24 cellular contexts compared by ENCODE assay signal in the genomic region with DNA sequence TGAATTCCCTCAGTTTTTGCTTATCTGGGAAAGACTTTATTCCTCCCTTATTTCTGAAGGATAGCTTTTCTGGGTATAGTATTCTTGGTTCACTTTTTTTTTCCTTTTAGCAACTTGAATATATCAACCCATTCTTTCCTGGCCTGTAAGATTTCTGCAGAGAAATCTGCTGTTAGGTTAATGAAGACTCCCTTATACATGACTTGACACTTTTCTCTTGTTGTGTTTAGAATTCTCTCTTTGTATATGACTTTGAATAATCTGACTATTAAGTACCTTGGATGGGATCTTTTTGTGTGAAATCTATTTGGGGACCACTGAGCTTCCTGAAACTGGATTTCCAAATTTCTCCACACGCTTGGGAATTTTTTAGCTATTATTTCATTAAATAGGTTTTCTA. TPM values are rescaled to one million over a fixed set of nuclear protein-coding genes. Genes with fewer than 3 reads are reported as not detected.
DNase-seq lines count a peak whose midpoint lies in the region; ATAC-seq, FAIRE-seq and TF ChIP-seq lines count a peak whose summit lies in the region.
"Had no signal": no experiment of that assay in that cellular context is flagged by ENCODE, and none has a peak within 500 bp of the region (broad histone marks: within the 10 kb centered on the region; RNA-seq: fewer than 3 reads in every experiment).

No MANE protein-coding gene starts in this region.

- H3K4me3 ChIP-seq in A549 (no peak overlapping the region), HEK293 (ENCODE audit: low read depth, low read length) (no peak overlapping the region), Karpas-422 (ENCODE audit: low read length) (no peak overlapping the region), endodermal cell (ENCODE audit: low read length) (peak overlapping the region; percentile 50), MM.1S (ENCODE audit: low read length) (no peak overlapping the region), body of pancreas (no peak overlapping the region)

- intact Hi-C loops in body of pancreas (cut with DNase I), result no loop called here

- WGBS in A549 (ENCODE audit: missing lambda C conversion rate), result 91% methylated on average over 1 of the region's 1 CpG
- 100% methylated on average over 1 of the region's 1 CpG; no CpG with 5 or more reads in 1 of the 2 experiments for WGBS in endodermal cell (ENCODE audit: insufficient coverage in 1 of 2, insufficient read length in 1 of 2), 2 experiments
- WGBS in body of pancreas, 2 donors, result 96 to 100% methylated on average over 1 of the region's 1 CpG

- H3K9ac ChIP-seq in Karpas-422 (ENCODE audit: low read length), result no peak overlapping the region
- no peak overlapping the region for H3K9ac ChIP-seq in endodermal cell (ENCODE audit: extremely low read depth, low read length, poor library complexity, severe bottlenecking)
- H3K9ac ChIP-seq in MM.1S (ENCODE audit: low read length), result no peak overlapping the region
- H3K9ac ChIP-seq: BLaER1 treated with 17β-estradiol and CSF1 and Interleukin-3, amounts not matched to agents 10 nM and 100 nM had no signal

- POLR2A ChIA-PET in A549 (lab: Yijun Ruan, JAX) (no interaction called here), HEK293 (lab: Yijun Ruan, JAX) (no interaction called here)

- peaks cover 28% of the 10 kb centered on the region for H3K9me3 Mint-ChIP-seq in endodermal cell

- H3K27ac Mint-ChIP-seq in endodermal cell, result no peak overlapping the region
- H3K27ac Mint-ChIP-seq: B cell; CD4-positive, alpha-beta T cell; CD8-positive, alpha-beta T cell had no signal

- no peak for TF ChIP-seq EP300 in A549 (IDR thresholded peaks at IDR 0.05)

- H3K36me3 ChIP-seq in HEK293 (ENCODE audit: control insufficient read depth in 2 of 2, insufficient read depth in 1 of 2, low read length in 2 of 2) (no peaks in the 10 kb centered on the region), Karpas-422 (ENCODE audit: insufficient read depth, low read length) (peaks cover 52% of the 10 kb centered on the region), endodermal cell (ENCODE audit: control insufficient read depth, insufficient read depth, low read length) (peaks cover 5% of the 10 kb centered on the region), MM.1S (replicated peaks; ENCODE audit: insufficient read depth, low read length) (no peaks in the 10 kb centered on the region), body of pancreas (replicated peaks in 1 of 2; ENCODE audit: insufficient read depth in 1 of 2, low read depth in 2 of 2) (no peaks in the 10 kb centered on the region)

- H3K9me3 ChIP-seq in A549, result peaks cover 9% of the 10 kb centered on the region; the same call in 1 of the 3 replicates
- no peaks in the 10 kb centered on the region for H3K9me3 ChIP-seq in HEK293 (ENCODE audit: control insufficient read depth, insufficient read depth, low read depth, low read length)
- no peaks in the 10 kb centered on the region for H3K9me3 ChIP-seq in Karpas-422 (ENCODE audit: low read length)
- peaks cover 21% of the 10 kb centered on the region for H3K9me3 ChIP-seq in endodermal cell (ENCODE audit: control insufficient read depth, low read length)
- no peaks in the 10 kb centered on the region for H3K9me3 ChIP-seq in MM.1S (replicated peaks; ENCODE audit: insufficient read depth, low read length)
- H3K9me3 ChIP-seq in body of pancreas, result no peaks in the 10 kb centered on the region
- H3K9me3 ChIP-seq: Caco-2 had no signal

- no peaks in the 10 kb centered on the region for H3K27me3 ChIP-seq in Karpas-422 (ENCODE audit: low read length)
- H3K27me3 ChIP-seq in endodermal cell (ENCODE audit: control insufficient read depth, insufficient read depth, low read length, poor library complexity, severe bottlenecking), result no peaks in the 10 kb centered on the region
- H3K27me3 ChIP-seq in MM.1S (replicated peaks; ENCODE audit: insufficient read depth, low read length), result no peaks in the 10 kb centered on the region
- no peaks in the 10 kb centered on the region for H3K27me3 ChIP-seq in body of pancreas
- H3K27me3 ChIP-seq: BLaER1 treated with 17β-estradiol and CSF1 and Interleukin-3, amounts not matched to agents 10 nM and 100 nM had no signal

- H3K4me2 ChIP-seq in A549 (no peak overlapping the region), Karpas-422 (ENCODE audit: low read depth, low read length, poor library complexity, severe bottlenecking) (no peak overlapping the region), MM.1S (ENCODE audit: low read depth, low read length) (no peak overlapping the region)
- H3K4me2 ChIP-seq: BLaER1 treated with 17β-estradiol and CSF1 and Interleukin-3, amounts not matched to agents 10 nM and 100 nM had no signal

- no peak for TF ChIP-seq POLR2A in A549 (IDR thresholded peaks at IDR 0.05; ENCODE audit: low read length)
- no peak for TF ChIP-seq POLR2A in body of pancreas (IDR thresholded peaks at IDR 0.05)

- H3K27me3 Mint-ChIP-seq in endodermal cell (ENCODE audit: insufficient read depth), result no peaks in the 10 kb centered on the region
- H3K27me3 Mint-ChIP-seq: B cell; CD4-positive, alpha-beta T cell had no signal

- no peak for ATAC-seq in A549
- no peak for ATAC-seq in HG02852 (IDR thresholded peaks at IDR 0.05; ENCODE audit: unreplicated experiment)
- ATAC-seq in body of pancreas, result no peak
- ATAC-seq: CD8-positive, alpha-beta T cell had no signal

- H3F3A ChIP-seq in MM.1S (ENCODE audit: insufficient read depth, low read length), result no peaks in the 10 kb centered on the region

- H3K4me1 Mint-ChIP-seq in endodermal cell, result peaks cover 2% of the 10 kb centered on the region
- H3K4me1 Mint-ChIP-seq: B cell had no signal

- H2AFZ ChIP-seq in Karpas-422 (ENCODE audit: low read length) (no peak overlapping the region), MM.1S (ENCODE audit: low read length) (no peak overlapping the region)

- H3K9me2 ChIP-seq in Karpas-422 (replicated peaks; ENCODE audit: insufficient read depth, low read length), result no peaks in the 10 kb centered on the region
- no peaks in the 10 kb centered on the region for H3K9me2 ChIP-seq in MM.1S (replicated peaks; ENCODE audit: insufficient read depth, low read length)

- peaks cover 12% of the 10 kb centered on the region for H3K36me3 Mint-ChIP-seq in endodermal cell (ENCODE audit: low read depth)

- CTCF ChIA-PET in A549 (lab: Yijun Ruan, JAX) (no interaction called here), HEK293 (lab: Yijun Ruan, JAX) (interaction anchor here (2.7 kb wide), 1 partner anchor 15 kb away, joined by 12 read pairs; no protein-coding TSS in a partner anchor)

- FAIRE-seq in A549 (lab: Jason Lieb, UNC), result no peak
- FAIRE-seq: A204.1, D721Med, G401.6, GM12891, GM19239 had no signal

- TF ChIP-seq RAD21 in A549 (conservative IDR thresholded peaks at IDR 0.05 in 1 of 2, IDR thresholded peaks at IDR 0.05 in 1 of 2), result no peak

- H3K79me2 ChIP-seq in Karpas-422 (ENCODE audit: low read length) (peaks cover 85% of the 10 kb centered on the region), MM.1S (ENCODE audit: low read length) (no peaks in the 10 kb centered on the region)

- 0 out of 2 replicates have a peak, but pooled peaks cover under 1% of the 10 kb centered on the region for H4K20me1 ChIP-seq in Karpas-422 (ENCODE audit: insufficient read depth, low read depth, low read length)
- H4K20me1 ChIP-seq in MM.1S (ENCODE audit: insufficient read depth, low read length), result no peaks in the 10 kb centered on the region

- DNase-seq in A549 (ENCODE audit: low read depth in 1 of 2, low spot score in 1 of 2) (no peak), Karpas-422 (no peak), endodermal cell (no peak), MM.1S (no peak), body of pancreas (no peak)
- no peak for DNase-seq in activated CD4-positive, CD25-positive, alpha-beta regulatory T cell (lab: John Stamatoyannopoulos, UW)
- DNase-seq: 8988T; AML-193; Caco-2; Calu3; CD4-positive, alpha-beta T cell; CD8-positive, alpha-beta T cell; DMS79 treated with DMSO at 0.1 percent for 48 hours; GF-D8 had no signal

- H3K27ac ChIP-seq in A549, result peak overlapping the region; percentile 6 to 75; a peak in 2 of 6 replicates
- H3K27ac ChIP-seq in HEK293 (ENCODE audit: extremely low read depth, low read depth, low read length), result no peak overlapping the region
- 0 out of 2 replicates have a peak overlapping the region, but pooled peaks have one; percentile 32 for H3K27ac ChIP-seq in Karpas-422 (ENCODE audit: low read length)
- H3K27ac ChIP-seq in endodermal cell (ENCODE audit: low read depth, low read length), result no peak overlapping the region
- no peak overlapping the region for H3K27ac ChIP-seq in MM.1S (ENCODE audit: low read length)
- H3K27ac ChIP-seq in body of pancreas, result no peak overlapping the region
- H3K27ac ChIP-seq: BLaER1 treated with 17β-estradiol and CSF1 and Interleukin-3, amounts not matched to agents 10 nM and 100 nM; C4-2B had no signal

- H3K4me1 ChIP-seq in A549, result peaks cover 47% of the 10 kb centered on the region
- H3K4me1 ChIP-seq in HEK293 (ENCODE audit: control insufficient read depth, insufficient read depth, low read length), result no peaks in the 10 kb centered on the region
- H3K4me1 ChIP-seq in Karpas-422 (ENCODE audit: low read length), result peaks cover 52% of the 10 kb centered on the region
- H3K4me1 ChIP-seq in endodermal cell (ENCODE audit: control insufficient read depth, insufficient read depth, low read length), result no peaks in the 10 kb centered on the region
- no peaks in the 10 kb centered on the region for H3K4me1 ChIP-seq in MM.1S (ENCODE audit: low read length)
- no peaks in the 10 kb centered on the region for H3K4me1 ChIP-seq in body of pancreas
- H3K4me1 ChIP-seq: Caco-2 had no signal

- no peak for TF ChIP-seq CTCF in A549 (IDR thresholded peaks at IDR 0.05)
- no peak for TF ChIP-seq CTCF in HEK293 (tag by site-specific recombination; IDR thresholded peaks at IDR 0.05)
- TF ChIP-seq CTCF in endodermal cell (conservative IDR thresholded peaks at IDR 0.05), result no peak
- TF ChIP-seq CTCF in MM.1S (IDR thresholded peaks at IDR 0.05; ENCODE audit: low read length), result no peak
- no peak for TF ChIP-seq CTCF in body of pancreas (IDR thresholded peaks at IDR 0.05)

- no peak overlapping the region for H3K4me3 Mint-ChIP-seq in endodermal cell
- H3K4me3 Mint-ChIP-seq: B cell; CD4-positive, alpha-beta T cell; CD8-positive, alpha-beta T cell had no signal

TF ChIP-seq in A549, 52 proteins besides CTCF, POLR2A, EP300 and RAD21 (continues in another document):
- no peak for TF ChIP-seq CBX8 (IDR thresholded peaks at IDR 0.05)
- peak; percentile 67 for TF ChIP-seq NFE2L2 (conservative IDR thresholded peaks at IDR 0.05; ENCODE audit: low read length)

TF ChIP-seq in HEK293, 187 proteins besides CTCF, POLR2A, EP300 and RAD21 (continues in another document):
- TF ChIP-seq ZNF830 (tag by site-specific recombination; IDR thresholded peaks at IDR 0.05; ENCODE audit: low read depth), result no peak

RNA-seq across cellular contexts. Expression of gene CDK5RAP2, which starts 55.0 kb away (rescaled TPM):
- polyA plus RNA-seq in A549 (2011; rRNA removed) (37.1 and 44.6 TPM in 2 replicates), A549 (2017; fragmentation: RNase III; extraction: RNeasy Plus Mini Kit Qiagen cat#74134 plus additional on column Dnase treatment) (28.7 to 31.9 TPM (median 29.1 TPM) in 3 replicates)
- 31.3 and 34.2 TPM in 2 replicates for polyA plus RNA-seq in A549 (2012; cell fraction: cytosol; rRNA removed)
- 78.3 and 93.3 TPM in 2 replicates for polyA plus RNA-seq in A549 (2012; cell fraction: nucleus; rRNA removed)
- 62.0 and 63.0 TPM in 2 replicates for polyA minus RNA-seq in A549 (2011; rRNA and poly(A)+ RNA removed)
- 48.4 and 68.8 TPM in 2 replicates for total RNA-seq in Karpas-422 (2014; rRNA removed; shearing (Covaris generic); ENCODE audit: low replicate concordance)
- total RNA-seq in endodermal cell (10 to 100 TPM; 68.2 to 92.0 TPM), body of pancreas (10 to 100 TPM; 21.5 to 45.5 TPM)
- 64.2 TPM for polyA plus RNA-seq in endodermal cell (2013, experiment 1 of 2)
- 63.9 TPM for polyA plus RNA-seq in endodermal cell (2013, experiment 2 of 2)

Comparison
In these comparisons a context has a peak if more than half of its experiments do, and no peak if none do; other contexts are left out.
1. H3K27ac ChIP-seq: peak in A549 (2 of 2) and Karpas-422 (single experiment); none in HEK293 (single experiment), endodermal cell (single experiment), MM.1S (single experiment) and body of pancreas (0 of 4).